1 cellular context compared by ENCODE assay signal in genomic region chr1:27655151-27655929, GRCh38.
TF ChIP-seq lines count a peak whose summit lies in the region.

No MANE protein-coding gene starts in this region.

TF ChIP-seq in IMR-90, 13 proteins besides CTCF, POLR2A, EP300 and RAD21 (continued from another document):
- TF ChIP-seq, protein P1, sequence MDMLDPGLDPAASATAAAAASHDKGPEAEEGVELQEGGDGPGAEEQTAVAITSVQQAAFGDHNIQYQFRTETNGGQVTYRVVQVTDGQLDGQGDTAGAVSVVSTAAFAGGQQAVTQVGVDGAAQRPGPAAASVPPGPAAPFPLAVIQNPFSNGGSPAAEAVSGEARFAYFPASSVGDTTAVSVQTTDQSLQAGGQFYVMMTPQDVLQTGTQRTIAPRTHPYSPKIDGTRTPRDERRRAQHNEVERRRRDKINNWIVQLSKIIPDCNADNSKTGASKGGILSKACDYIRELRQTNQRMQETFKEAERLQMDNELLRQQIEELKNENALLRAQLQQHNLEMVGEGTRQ (IDR thresholded peaks at IDR 0.05; ENCODE audit: low read depth, low read length): no peak
- TF ChIP-seq MAZ (IDR thresholded peaks at IDR 0.05; ENCODE audit: borderline replicate concordance, low read depth, low read length) (no peak), ELK1 (IDR thresholded peaks at IDR 0.05; ENCODE audit: borderline replicate concordance, low read depth, low read length) (no peak), CHD1 (IDR thresholded peaks at IDR 0.05; ENCODE audit: low read depth, low read length) (no peak), BHLHE40 (IDR thresholded peaks at IDR 0.05; ENCODE audit: low read depth, low read length) (no peak), FOS (IDR thresholded peaks at IDR 0.05; ENCODE audit: low read depth, low read length) (no peak), NFE2L2 (IDR thresholded peaks at IDR 0.05; ENCODE audit: low read depth, low read length) (no peak), SMC3 (IDR thresholded peaks at IDR 0.05; ENCODE audit: low read depth, low read length) (no peak), RCOR1 (IDR thresholded peaks at IDR 0.05; ENCODE audit: insufficient replicate concordance, low read length) (no peak)
